In the genomic region with DNA sequence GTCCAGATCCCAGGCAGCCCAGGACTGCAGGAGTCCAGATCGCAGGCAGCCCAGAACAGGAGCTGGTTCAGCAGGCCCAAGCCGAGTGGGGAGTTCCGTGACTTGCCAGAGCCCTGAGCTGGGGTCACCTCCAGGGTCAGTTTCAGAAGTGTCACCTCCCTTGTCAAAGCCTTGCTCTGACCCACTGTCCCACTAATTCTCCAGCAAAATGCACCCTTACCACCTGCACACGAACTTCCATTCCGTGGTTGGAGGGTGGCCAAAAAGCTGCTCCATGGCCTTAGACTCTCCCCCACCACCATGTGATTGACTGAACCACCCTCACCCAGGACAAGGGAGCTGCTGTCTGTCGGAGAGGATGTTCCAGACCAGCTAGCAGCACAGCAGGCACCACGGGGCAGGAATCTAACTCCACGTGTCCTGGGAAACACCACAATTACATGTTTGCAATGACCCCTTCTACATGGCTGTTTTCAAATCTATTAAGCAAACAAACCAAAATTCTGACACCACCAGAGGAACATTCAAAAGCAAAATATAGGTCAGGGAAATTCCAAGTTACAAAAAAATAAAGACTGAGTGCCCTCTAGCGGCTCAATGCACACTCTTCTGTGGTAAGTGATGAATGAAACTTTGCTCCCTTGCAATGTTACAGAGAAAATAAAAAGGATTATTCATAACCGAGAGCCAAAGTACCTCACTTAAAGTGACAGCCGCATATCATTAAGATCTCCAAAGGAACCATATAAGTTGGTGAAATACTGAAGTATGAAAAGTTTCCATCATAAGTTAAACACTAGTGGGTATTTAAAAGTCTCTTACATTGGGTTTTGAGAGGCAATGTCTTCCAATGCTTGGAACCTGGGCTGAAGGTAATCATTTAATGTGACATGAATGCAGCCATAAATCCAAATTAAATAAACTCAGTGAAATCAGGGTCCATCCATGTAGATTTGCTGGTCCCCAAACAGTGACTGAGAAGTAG, we compare ENCODE assay signal across 10 cellular contexts.
A peak's percentile ranks its signal among the peaks of the same experiment; 100 is the strongest.
DNase-seq lines count a peak whose midpoint lies in the region; ATAC-seq and TF ChIP-seq lines count a peak whose summit lies in the region.
"Had no signal": no experiment of that assay in that cellular context is flagged by ENCODE, and none has a peak within 500 bp of the region (broad histone marks: within the 10 kb centered on the region; RNA-seq: fewer than 3 reads in every experiment).

No MANE protein-coding gene starts in this region.

- H3K4me3 ChIP-seq in esophagus squamous epithelium = no peak overlapping the region

- H3K27me3 ChIP-seq in esophagus squamous epithelium = no peaks in the 10 kb centered on the region

- in situ Hi-C loops in KBM-7 (cut with MboI; ENCODE audit: low pct_unique_long_range_greater_than_20kb, low sequenced_read_pairs) = no loop called here

- H3K9me3 Mint-ChIP-seq in activated CD4-positive, alpha-beta T cell treated with anti-CD3 and anti-CD28 coated beads, Interleukin-2, amount 10 ng/mL, durations not matched to agents 24 days and 14 days = no peaks in the 10 kb centered on the region
- H3K9me3 Mint-ChIP-seq in natural killer cell = no peaks in the 10 kb centered on the region
- H3K9me3 Mint-ChIP-seq: stimulated activated naive CD8-positive, alpha-beta T cell treated with anti-CD3 and anti-CD28 coated beads, Interleukin-15, Interleukin-2, amounts not matched to agents 100 ng/mL and 50 ng/mL, for 24 hours had no signal

- H3K4me1 Mint-ChIP-seq in activated CD4-positive, alpha-beta T cell treated with anti-CD3 and anti-CD28 coated beads, Interleukin-2, amount 10 ng/mL, durations not matched to agents 24 days and 14 days = peaks cover 4% of the 10 kb centered on the region
- peaks cover 4 to 7% of the 10 kb centered on the region in 2 donors for H3K4me1 Mint-ChIP-seq in natural killer cell

- intact Hi-C loops in activated CD4-positive, alpha-beta T cell treated with anti-CD3 and anti-CD28 coated beads, Interleukin-2, amount 10 ng/mL, durations not matched to agents 24 days and 14 days (cut with micrococcal nuclease) = loop anchor here (5.0 kb wide), 1 partner anchor 61 kb away; no protein-coding TSS in a partner anchor
- intact Hi-C loops in esophagus squamous epithelium (cut with DNase I) (loop anchor here (10.0 kb wide), 1 partner anchor 281 kb away; no protein-coding TSS in a partner anchor), natural killer cell (cut with micrococcal nuclease) (no loop called here)

- H3K36me3 ChIP-seq in esophagus squamous epithelium = no peaks in the 10 kb centered on the region

- no peak for TF ChIP-seq POLR2A in esophagus squamous epithelium (IDR thresholded peaks at IDR 0.05)

- DNase-seq in DMS153 treated with DMSO at 0.1 percent for 48 hours (lab: John Stamatoyannopoulos, UW; ENCODE audit: unreplicated experiment) (peak; percentile 35), DMS153 (lab: John Stamatoyannopoulos, UW) (no peak), KBM-7 (peak; percentile 41), esophagus squamous epithelium (lab: John Stamatoyannopoulos, UW) (no peak), natural killer cell (no peak), NCI-H345 treated with DMSO at 0.1 percent for 48 hours (lab: John Stamatoyannopoulos, UW; ENCODE audit: unreplicated experiment) (no peak), GF-D8 (lab: John Stamatoyannopoulos, UW) (no peak)
- peak; percentile 78 for DNase-seq in activated CD4-positive, alpha-beta T cell treated with anti-CD3 and anti-CD28 coated beads, Interleukin-2, amount 10 ng/mL, durations not matched to agents 24 days and 14 days

- no peak overlapping the region for H3K4me3 Mint-ChIP-seq in activated CD4-positive, alpha-beta T cell treated with anti-CD3 and anti-CD28 coated beads, Interleukin-2, amount 10 ng/mL, durations not matched to agents 24 days and 14 days
- H3K4me3 Mint-ChIP-seq in natural killer cell = no peak overlapping the region
- H3K4me3 Mint-ChIP-seq: activated naive CD8-positive, alpha-beta T cell; stimulated activated naive CD8-positive, alpha-beta T cell treated with anti-CD3 and anti-CD28 coated beads, Interleukin-15, Interleukin-2, amounts not matched to agents 100 ng/mL and 50 ng/mL, for 24 hours had no signal

- no peaks in the 10 kb centered on the region for H3K36me3 Mint-ChIP-seq in activated CD4-positive, alpha-beta T cell treated with anti-CD3 and anti-CD28 coated beads, Interleukin-2, amount 10 ng/mL, durations not matched to agents 24 days and 14 days (ENCODE audit: low read depth)
- no peaks in the 10 kb centered on the region for H3K36me3 Mint-ChIP-seq in natural killer cell
- H3K36me3 Mint-ChIP-seq: activated naive CD8-positive, alpha-beta T cell had no signal

- WGBS in esophagus squamous epithelium, 2 donors = 28 to 35% methylated on average over 6 of the region's 11 CpGs

- H3K4me1 ChIP-seq in esophagus squamous epithelium = peaks cover 0 to 5% (median 0%) of the 10 kb centered on the region in 3 donors

- H3K27ac Mint-ChIP-seq in activated CD4-positive, alpha-beta T cell treated with anti-CD3 and anti-CD28 coated beads, Interleukin-2, amount 10 ng/mL, durations not matched to agents 24 days and 14 days = no peak overlapping the region
- peak overlapping the region in 1 of 2 donors; percentile 51 for H3K27ac Mint-ChIP-seq in natural killer cell
- H3K27ac Mint-ChIP-seq: activated naive CD8-positive, alpha-beta T cell; stimulated activated naive CD8-positive, alpha-beta T cell treated with anti-CD3 and anti-CD28 coated beads, Interleukin-15, Interleukin-2, amounts not matched to agents 100 ng/mL and 50 ng/mL, for 24 hours had no signal

- TF ChIP-seq CTCF in esophagus squamous epithelium (IDR thresholded peaks at IDR 0.05) (peak; percentile 31 to 60 (median 54)), natural killer cell (IDR thresholded peaks at IDR 0.05) (peak; percentile 59)

- H3K9me3 ChIP-seq in esophagus squamous epithelium = no peaks in the 10 kb centered on the region

- no peaks in the 10 kb centered on the region for H3K27me3 Mint-ChIP-seq in activated CD4-positive, alpha-beta T cell treated with anti-CD3 and anti-CD28 coated beads, Interleukin-2, amount 10 ng/mL, durations not matched to agents 24 days and 14 days
- H3K27me3 Mint-ChIP-seq in natural killer cell (ENCODE audit: low read depth in 2 of 2) = no peaks in the 10 kb centered on the region
- H3K27me3 Mint-ChIP-seq: activated naive CD8-positive, alpha-beta T cell; stimulated activated naive CD8-positive, alpha-beta T cell treated with anti-CD3 and anti-CD28 coated beads, Interleukin-15, Interleukin-2, amounts not matched to agents 100 ng/mL and 50 ng/mL, for 24 hours had no signal

- H3K27ac ChIP-seq in esophagus squamous epithelium = no peak overlapping the region

- peak; percentile 51 to 71 (median 64) for ATAC-seq in natural killer cell

Comparison
In these comparisons a context has a peak if more than half of its experiments do, and no peak if none do; other contexts are left out.
1. DNase-seq: peak in DMS153 treated with DMSO at 0.1 percent for 48 hours (single experiment), KBM-7 (single experiment) and activated CD4-positive, alpha-beta T cell treated with anti-CD3 and anti-CD28 coated beads, Interleukin-2, amount 10 ng/mL, durations not matched to agents 24 days and 14 days (single experiment); none in DMS153 (single experiment), esophagus squamous epithelium (single experiment), natural killer cell (single experiment), NCI-H345 treated with DMSO at 0.1 percent for 48 hours (single experiment) and GF-D8 (single experiment).